8 cellular contexts compared by ENCODE assay signal in the genomic region with DNA sequence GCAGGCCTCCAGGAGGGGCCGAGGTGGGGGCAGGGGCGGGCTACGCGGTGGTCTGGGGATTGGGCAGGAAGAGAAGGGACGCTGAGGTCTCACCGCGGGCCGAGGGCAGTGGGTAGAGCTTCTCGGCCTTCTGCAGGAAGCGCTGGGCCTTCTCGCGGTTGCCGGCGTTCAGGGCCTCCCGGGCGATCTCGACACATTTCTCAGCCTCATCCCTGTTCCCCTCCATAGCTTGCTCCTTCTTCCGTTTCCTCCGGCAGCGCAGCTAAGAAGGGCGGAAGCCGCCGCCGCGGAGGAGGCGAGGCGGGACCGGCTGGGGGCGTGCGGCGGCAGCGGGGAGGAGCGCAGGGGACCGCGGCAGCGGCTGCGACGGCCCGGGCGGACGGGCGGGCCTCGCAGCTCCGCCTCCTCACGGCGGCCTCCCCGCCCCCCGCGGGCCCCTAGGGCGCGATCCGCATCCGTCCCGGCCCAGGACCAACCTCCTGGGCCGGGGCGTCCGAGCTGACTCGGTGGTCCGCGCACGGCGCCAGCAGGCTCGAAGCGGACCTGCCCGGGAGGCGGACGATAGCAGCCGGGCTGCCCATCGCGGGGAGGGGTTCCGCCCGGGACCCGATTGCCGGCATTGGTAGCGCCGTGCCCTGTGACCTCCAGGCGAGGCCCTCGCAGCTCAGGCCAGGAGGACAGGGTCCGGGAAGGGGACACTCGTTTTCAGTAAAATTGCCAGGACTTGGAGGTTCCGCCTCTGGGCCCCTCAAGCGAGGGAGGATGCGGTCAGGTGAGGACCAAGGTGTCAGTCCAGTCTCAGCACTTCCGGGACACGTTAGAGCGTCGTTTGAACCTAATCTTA. TPM values are rescaled to one million over a fixed set of nuclear protein-coding genes. Genes with fewer than 3 reads are reported as not detected.
DNase-seq lines count a peak whose midpoint lies in the region; ATAC-seq, FAIRE-seq and TF ChIP-seq lines count a peak whose summit lies in the region.

A gene (minus strand): TSS at position 273 of the 844 bp plus-strand sequence. CDS start 47 bp downstream, at position 226.

- H3K36me3 Mint-ChIP-seq in activated T-helper 2 cell treated with anti-CD3 and anti-CD28 coated beads, Interferon-gamma antibody, Interleukin-2, Interleukin-4, amounts not matched to agents 10 μg/mL and 5 μg/mL and 100 μg/mL, durations not matched to agents 14 hours and 24 hours and 36 hours (ENCODE audit: low read depth) = peaks cover 53% of the 10 kb centered on the region
- H3K36me3 Mint-ChIP-seq in nephron progenitor cell (ENCODE audit: low read depth) = peaks cover 38% of the 10 kb centered on the region

- H3K4me3 Mint-ChIP-seq in activated T-helper 2 cell treated with anti-CD3 and anti-CD28 coated beads, Interferon-gamma antibody, Interleukin-2, Interleukin-4, amounts not matched to agents 10 μg/mL and 5 μg/mL and 100 μg/mL, durations not matched to agents 14 hours and 24 hours and 36 hours (ENCODE audit: low read depth) = peak within 1 kb of the TSS; percentile 100
- H3K4me3 Mint-ChIP-seq in nephron progenitor cell = peak within 1 kb of the TSS; percentile 100
- peak within 1 kb of the TSS; percentile 97 to 99 for H3K4me3 Mint-ChIP-seq in stimulated activated naive CD8-positive, alpha-beta T cell treated with anti-CD3 and anti-CD28 coated beads, Interleukin-15, amount 100 ng/mL, for 72 hours

- peak within 1 kb of the TSS; percentile 89 for H3K9ac ChIP-seq in HUES6 (ENCODE audit: low read length)

- peak; percentile 38 for ATAC-seq in GM21367 (IDR thresholded peaks at IDR 0.05; ENCODE audit: unreplicated experiment)
- peak; percentile 57 for ATAC-seq in stimulated activated naive CD8-positive, alpha-beta T cell treated with anti-CD3 and anti-CD28 coated beads, Interleukin-15, amount 100 ng/mL, for 72 hours

- CTCF ChIA-PET in RWPE1 (lab: Yijun Ruan, JAX) = interaction anchor here (0.6 to 0.9 kb wide), 3 partner anchors 52 to 437 kb away, joined by 3 to 4 read pairs (median 3); a partner anchor contains a TSS

- H3K27ac ChIP-seq in HUES6 (ENCODE audit: low read depth, low read length) = peak within 1 kb of the TSS; percentile 90
- peak within 1 kb of the TSS; percentile 97 for H3K27ac ChIP-seq in RWPE1

- POLR2A ChIA-PET in RWPE1 (lab: Yijun Ruan, JAX; ENCODE audit: low non-redundant PET) = no interaction called here

- intact Hi-C loops in activated T-helper 2 cell treated with anti-CD3 and anti-CD28 coated beads, Interferon-gamma antibody, Interleukin-2, Interleukin-4, amounts not matched to agents 10 μg/mL and 5 μg/mL and 100 μg/mL, durations not matched to agents 14 hours and 24 hours and 36 hours (cut with micrococcal nuclease) = loop anchor here (2.0 to 10.0 kb wide), 5 partner anchors 130 to 1401 kb away; a partner anchor contains a TSS

- H3K4me3 ChIP-seq in HUES6 (ENCODE audit: low read depth, low read length) = peak within 1 kb of the TSS; percentile 84
- peak within 1 kb of the TSS; percentile 87 for H3K4me3 ChIP-seq in fibroblast of the aortic adventitia (ENCODE audit: low read depth, low read length)

- H3K4me1 Mint-ChIP-seq in activated T-helper 2 cell treated with anti-CD3 and anti-CD28 coated beads, Interferon-gamma antibody, Interleukin-2, Interleukin-4, amounts not matched to agents 10 μg/mL and 5 μg/mL and 100 μg/mL, durations not matched to agents 14 hours and 24 hours and 36 hours (ENCODE audit: low read depth) = peaks cover 50% of the 10 kb centered on the region
- peaks cover 43% of the 10 kb centered on the region for H3K4me1 Mint-ChIP-seq in nephron progenitor cell
- H3K4me1 Mint-ChIP-seq in stimulated activated naive CD8-positive, alpha-beta T cell treated with anti-CD3 and anti-CD28 coated beads, Interleukin-15, amount 100 ng/mL, for 72 hours = peaks cover 44% of the 10 kb centered on the region

- no peaks in the 10 kb centered on the region for H3K27me3 ChIP-seq in HUES6 (ENCODE audit: control insufficient read depth, insufficient read depth, low read length)

- peaks cover 22% of the 10 kb centered on the region for H3K4me1 ChIP-seq in HUES6 (ENCODE audit: control insufficient read depth, insufficient read depth, low read length)

- no peak for FAIRE-seq in D721Med (lab: Jason Lieb, UNC)

- peaks cover 6% of the 10 kb centered on the region for H3K9me3 Mint-ChIP-seq in activated T-helper 2 cell treated with anti-CD3 and anti-CD28 coated beads, Interferon-gamma antibody, Interleukin-2, Interleukin-4, amounts not matched to agents 10 μg/mL and 5 μg/mL and 100 μg/mL, durations not matched to agents 14 hours and 24 hours and 36 hours
- H3K9me3 Mint-ChIP-seq in nephron progenitor cell = peaks cover 15% of the 10 kb centered on the region
- no peaks in the 10 kb centered on the region for H3K9me3 Mint-ChIP-seq in stimulated activated naive CD8-positive, alpha-beta T cell treated with anti-CD3 and anti-CD28 coated beads, Interleukin-15, amount 100 ng/mL, for 72 hours

- DNase-seq in D721Med (ENCODE audit: insufficient read length, low spot score) = peak; percentile 30
- peak; percentile 57 for DNase-seq in RWPE1 (ENCODE audit: low spot score)
- peak; percentile 79 for DNase-seq in activated T-helper 2 cell treated with anti-CD3 and anti-CD28 coated beads, Interferon-gamma antibody, Interleukin-2, Interleukin-4, amounts not matched to agents 10 μg/mL and 5 μg/mL and 100 μg/mL, durations not matched to agents 14 hours and 24 hours and 36 hours (ENCODE audit: low spot score)
- peak; percentile 62 for DNase-seq in fibroblast of the aortic adventitia (ENCODE audit: low read depth)
- peak; percentile 81 for DNase-seq in nephron progenitor cell
- peak; percentile 79 to 82 for DNase-seq in stimulated activated naive CD8-positive, alpha-beta T cell treated with anti-CD3 and anti-CD28 coated beads, Interleukin-15, amount 100 ng/mL, for 72 hours

- H3K27ac Mint-ChIP-seq in activated T-helper 2 cell treated with anti-CD3 and anti-CD28 coated beads, Interferon-gamma antibody, Interleukin-2, Interleukin-4, amounts not matched to agents 10 μg/mL and 5 μg/mL and 100 μg/mL, durations not matched to agents 14 hours and 24 hours and 36 hours = peak within 1 kb of the TSS; percentile 98
- peak within 1 kb of the TSS; percentile 99 for H3K27ac Mint-ChIP-seq in nephron progenitor cell
- H3K27ac Mint-ChIP-seq in stimulated activated naive CD8-positive, alpha-beta T cell treated with anti-CD3 and anti-CD28 coated beads, Interleukin-15, amount 100 ng/mL, for 72 hours = peak within 1 kb of the TSS; percentile 96 to 98

- TF ChIP-seq CTCF in D721Med (IDR thresholded peaks at IDR 0.05; ENCODE audit: insufficient read depth, missing control alignments) (peak; percentile 2), RWPE1 (conservative IDR thresholded peaks at IDR 0.05; ENCODE audit: low read depth) (no peak), fibroblast of the aortic adventitia (IDR thresholded peaks at IDR 0.05; ENCODE audit: insufficient read depth, low read length) (no peak), nephron progenitor cell (IDR thresholded peaks at IDR 0.05) (no peak)

- no peaks in the 10 kb centered on the region for H3K27me3 Mint-ChIP-seq in activated T-helper 2 cell treated with anti-CD3 and anti-CD28 coated beads, Interferon-gamma antibody, Interleukin-2, Interleukin-4, amounts not matched to agents 10 μg/mL and 5 μg/mL and 100 μg/mL, durations not matched to agents 14 hours and 24 hours and 36 hours (ENCODE audit: low read depth)
- H3K27me3 Mint-ChIP-seq in nephron progenitor cell (ENCODE audit: low read depth, poor library complexity) = no peaks in the 10 kb centered on the region
- H3K27me3 Mint-ChIP-seq in stimulated activated naive CD8-positive, alpha-beta T cell treated with anti-CD3 and anti-CD28 coated beads, Interleukin-15, amount 100 ng/mL, for 72 hours = no peaks in the 10 kb centered on the region

- H3K9me3 ChIP-seq in HUES6 (ENCODE audit: control insufficient read depth, insufficient read depth, low read depth, low read length) = no peaks in the 10 kb centered on the region

- peaks cover 17% of the 10 kb centered on the region for H3K36me3 ChIP-seq in HUES6 (ENCODE audit: control insufficient read depth, insufficient read depth, low read length)

RNA-seq across cellular contexts. Expression of the gene that starts here (rescaled TPM):
- total RNA-seq in activated T-helper 2 cell treated with anti-CD3 and anti-CD28 coated beads, Interferon-gamma antibody, Interleukin-2, Interleukin-4, amounts not matched to agents 10 μg/mL and 5 μg/mL and 100 μg/mL, durations not matched to agents 14 hours and 24 hours and 36 hours = 45.8 and 49.9 TPM in 2 replicates
- total RNA-seq in fibroblast of the aortic adventitia (ENCODE audit: low replicate concordance) = 36.8 and 49.1 TPM in 2 replicates

Comparison
In these comparisons a context has a peak if more than half of its experiments do, and no peak if none do; other contexts are left out.
1. Peak in every context shown above with its lines: DNase-seq, ATAC-seq, H3K4me3 ChIP-seq and H3K27ac ChIP-seq.
2. DNase-seq: peak in every context shown above with its lines; median percentile 81 in nephron progenitor cell; 80 in stimulated activated naive CD8-positive, alpha-beta T cell treated with anti-CD3 and anti-CD28 coated beads, Interleukin-15, amount 100 ng/mL, for 72 hours; 79 in activated T-helper 2 cell treated with anti-CD3 and anti-CD28 coated beads, Interferon-gamma antibody, Interleukin-2, Interleukin-4, amounts not matched to agents 10 μg/mL and 5 μg/mL and 100 μg/mL, durations not matched to agents 14 hours and 24 hours and 36 hours; 62 in fibroblast of the aortic adventitia; 57 in RWPE1; 30 in D721Med.